ENCODE assay signal across 14 cellular contexts in genomic region chr10:13351340-13351915, GRCh38. TPM values are rescaled to one million over a fixed set of nuclear protein-coding genes. Genes with fewer than 3 reads are reported as not detected.
DNase-seq lines count a peak whose midpoint lies in the region; ATAC-seq, FAIRE-seq and TF ChIP-seq lines count a peak whose summit lies in the region.
"Had no signal": no experiment of that assay in that cellular context is flagged by ENCODE, and none has a peak within 500 bp of the region (broad histone marks: within the 10 kb centered on the region; RNA-seq: fewer than 3 reads in every experiment).

No MANE protein-coding gene starts in this region.

- TF ChIP-seq CTCF in H1 (IDR thresholded peaks at IDR 0.05; ENCODE audit: control extremely low read depth in 1 of 3, insufficient read depth in 1 of 3, low read depth in 1 of 3, low read length in 3 of 3): no peak
- no peak for TF ChIP-seq CTCF in omental fat pad (IDR thresholded peaks at IDR 0.05)

- peaks cover 13% of the 10 kb centered on the region for H3K27me3 Mint-ChIP-seq in T-helper 17 cell

- peaks cover 29% of the 10 kb centered on the region for H3K4me1 Mint-ChIP-seq in T-helper 17 cell

- H2BK5ac ChIP-seq in H1 (ENCODE audit: low read depth, low read length): peak overlapping the region; percentile 94

- DNase-seq in stimulated activated CD4-positive, alpha-beta T cell treated with anti-CD3 and anti-CD28 coated beads, Interleukin-4, amount 100 ng/mL, for 24 hours: peak; percentile 12
- no peak for DNase-seq in stimulated activated CD4-positive, alpha-beta T cell treated with anti-CD3 and anti-CD28 coated beads, Interleukin-2, amount 100 ng/mL, for 48 hours
- DNase-seq in activated CD4-positive, alpha-beta T cell treated with anti-CD3 and anti-CD28 coated beads for 48 hours: peak; percentile 41
- DNase-seq in H1 (ENCODE audit: low read depth in 1 of 2, low spot score in 2 of 2) (peak; percentile 70 to 82), T-helper 17 cell (no peak), omental fat pad (ENCODE audit: low spot score) (no peak), T1000 (lab: John Stamatoyannopoulos, UW) (no peak)
- DNase-seq: AML-193, NCI-H187, PC-3, thyroid gland had no signal

- peak overlapping the region; percentile 92 for H2AK5ac ChIP-seq in H1 (ENCODE audit: low read depth, low read length)

- H2BK12ac ChIP-seq in H1 (ENCODE audit: low read depth, low read length): peak overlapping the region; percentile 99

- H4K20me1 ChIP-seq in H1 (replicated peaks in 1 of 2; ENCODE audit: control insufficient read depth in 1 of 2, insufficient read depth in 2 of 2, low read length in 2 of 2): no peaks in the 10 kb centered on the region

- peak overlapping the region; percentile 69 for H4K5ac ChIP-seq in H1 (ENCODE audit: insufficient read length, low read depth, low read length)

- peak overlapping the region; percentile 78; the same call in 1 of the 2 replicates for H2BK15ac ChIP-seq in H1 (ENCODE audit: low read length)

- H3K9me3 ChIP-seq in H1 (ENCODE audit: insufficient read depth in 2 of 2, low read depth in 1 of 2, low read length in 1 of 2): no peaks in the 10 kb centered on the region
- no peaks in the 10 kb centered on the region for H3K9me3 ChIP-seq in T-helper 17 cell (ENCODE audit: control insufficient read depth, low read length, poor library complexity, severe bottlenecking)
- H3K9me3 ChIP-seq: prostate gland, thyroid gland had no signal

- ATAC-seq in GM21367 (IDR thresholded peaks at IDR 0.05; ENCODE audit: unreplicated experiment): no peak
- ATAC-seq in T-helper 17 cell: no peak
- no peak for ATAC-seq in omental fat pad (ENCODE audit: low FRiP score)
- ATAC-seq: PC-3 had no signal

- peaks cover 16% of the 10 kb centered on the region for H3K23me2 ChIP-seq in H1 (ENCODE audit: low read depth, low read length)

- no peak overlapping the region for H2AFZ ChIP-seq in H1 (ENCODE audit: low read length)

- H3K4me3 Mint-ChIP-seq in T-helper 17 cell: no peak overlapping the region

- peak overlapping the region; percentile 97 to 99 for H3K4me2 ChIP-seq in H1 (ENCODE audit: insufficient read depth in 1 of 2, low read depth in 2 of 2, low read length in 2 of 2)

- no peak overlapping the region for H3K23ac ChIP-seq in H1 (ENCODE audit: insufficient read length)

- H3K27ac ChIP-seq in H1 (ENCODE audit: low read depth, low read length): peak overlapping the region; percentile 96
- H3K27ac ChIP-seq: epithelial cell of prostate, prostate gland, thyroid gland had no signal

- H3K56ac ChIP-seq in H1 (replicated peaks; ENCODE audit: insufficient read length, low read depth, low read length): peak overlapping the region; percentile 43

- no peaks in the 10 kb centered on the region for H3K79me1 ChIP-seq in H1 (ENCODE audit: low read depth, low read length)

- CTCF ChIA-PET in H1 (lab: Charles Lee; ENCODE audit: partially characterized antibody): interaction anchor here (0.6 to 5.0 kb wide), 12 partner anchors 10 to 423 kb away, joined by 3 to 26 read pairs (median 7); no protein-coding TSS in a partner anchor

- H4K8ac ChIP-seq in H1 (ENCODE audit: extremely low read depth, insufficient read depth, low read length): 0 out of 2 replicates have a peak overlapping the region, but pooled peaks have one; percentile 69

- H3K79me2 ChIP-seq in H1 (ENCODE audit: control insufficient read depth in 1 of 2, insufficient read depth in 2 of 2, low read length in 2 of 2): peaks cover under 1 to 7% of the 10 kb centered on the region in 2 experiments

- H3K36me3 Mint-ChIP-seq in T-helper 17 cell (ENCODE audit: low read depth): no peaks in the 10 kb centered on the region

- peak overlapping the region; percentile 2 to 76 (median 22); a peak in 5 of 8 replicates for H3K4me3 ChIP-seq in H1 (ENCODE audit: extremely low read depth in 1 of 4, insufficient read depth in 2 of 4, low read depth in 3 of 4, low read length in 4 of 4)
- H3K4me3 ChIP-seq: prostate gland, thyroid gland had no signal

- no peaks in the 10 kb centered on the region for H3K27me3 ChIP-seq in H1 (replicated peaks in 1 of 4; ENCODE audit: control insufficient read depth in 3 of 4, extremely low read depth in 1 of 4, insufficient read depth in 3 of 4, low read length in 3 of 4)
- H3K27me3 ChIP-seq: thyroid gland had no signal

- POLR2A ChIA-PET in H1 (lab: Charles Lee; ENCODE audit: partially characterized antibody): interaction anchor here (0.7 to 7.2 kb wide), 23 partner anchors 9 to 186 kb away, joined by 3 to 92 read pairs (median 9); partner anchors contain the start of gene PHYH

- peak overlapping the region; percentile 80 for H3K4ac ChIP-seq in H1 (replicated peaks; ENCODE audit: insufficient read length, low read depth, low read length)

- peaks cover 14 to 33% (median 21%) of the 10 kb centered on the region in 4 experiments for H3K4me1 ChIP-seq in H1 (replicated peaks in 1 of 4; ENCODE audit: control insufficient read depth in 3 of 4, insufficient read depth in 4 of 4, low read length in 3 of 4)
- H3K4me1 ChIP-seq: prostate gland had no signal

- peak; percentile 7; a peak in 1 of 4 replicates for TF ChIP-seq RAD21 in H1 (IDR thresholded peaks at IDR 0.05 in 1 of 2, conservative IDR thresholded peaks at IDR 0.05 in 1 of 2; ENCODE audit: low read depth in 2 of 2, low read length in 2 of 2)

- peak; percentile 88 for FAIRE-seq in H1 (lab: Jason Lieb, UNC)

- H3K14ac ChIP-seq in H1 (ENCODE audit: insufficient read length): no peak overlapping the region

- peak; percentile 62 to 88 for TF ChIP-seq POLR2A in H1 (IDR thresholded peaks at IDR 0.05; ENCODE audit: control extremely low read depth in 1 of 2, low read depth in 2 of 2, low read length in 2 of 2)

- H3K18ac ChIP-seq in H1 (ENCODE audit: extremely low read depth, low read length): peak overlapping the region; percentile 97

- H3K27ac Mint-ChIP-seq in T-helper 17 cell: no peak overlapping the region

- peak overlapping the region in 2 of 4 experiments; percentile 21 to 52; a peak in 5 of 7 replicates for H3K9ac ChIP-seq in H1 (replicated peaks in 1 of 4; ENCODE audit: extremely low read depth in 1 of 4, low read depth in 3 of 4, low read length in 3 of 4)

- peak overlapping the region; percentile 99 for H2BK120ac ChIP-seq in H1 (replicated peaks; ENCODE audit: low read depth, low read length)

- 4% methylated on average over 11 of the region's 11 CpGs; no CpG with 5 or more reads in 1 of the 2 experiments for WGBS in H1 (ENCODE audit: extremely low coverage in 1 of 2, insufficient coverage in 1 of 2, insufficient read length in 1 of 2, insufficient replicate concordance in 2 of 2, low coverage in 1 of 2, low lambda C conversion rate in 2 of 2, missing lambda C conversion rate in 1 of 2), 2 experiments

- no peaks in the 10 kb centered on the region for H3K36me3 ChIP-seq in H1 (ENCODE audit: control insufficient read depth in 2 of 4, insufficient read depth in 4 of 4, low read length in 3 of 4)
- H3K36me3 ChIP-seq: prostate gland, thyroid gland had no signal

- TF ChIP-seq EP300 in H1 (IDR thresholded peaks at IDR 0.05; ENCODE audit: borderline replicate concordance in 1 of 2, low read depth in 2 of 2, low read length in 2 of 2): peak in 1 of 2 experiments; percentile 32; a peak in 1 of 3 replicates

- H4K91ac ChIP-seq in H1 (replicated peaks; ENCODE audit: insufficient read length, low read length): peak overlapping the region; percentile 93

- H2BK20ac ChIP-seq in H1 (ENCODE audit: low read length): peak overlapping the region; percentile 96; the same call in 1 of the 2 replicates

TF ChIP-seq in H1, 55 proteins besides CTCF, POLR2A, EP300 and RAD21 (continues in another document):
- TF ChIP-seq TAF1 (IDR thresholded peaks at IDR 0.05; ENCODE audit: low read depth, low read length) (peak; percentile 76), MAX (IDR thresholded peaks at IDR 0.05) (peak; percentile 39; the same call in 1 of the 2 replicates), PHF8 (conservative IDR thresholded peaks at IDR 0.05; ENCODE audit: low read depth, low read length) (no peak), HDAC2 (IDR thresholded peaks at IDR 0.05; ENCODE audit: borderline replicate concordance in 1 of 2, low read depth in 2 of 2, low read length in 2 of 2) (peak; percentile 91 to 97; a peak in 3 of 4 replicates), USF2 (IDR thresholded peaks at IDR 0.05; ENCODE audit: low read length) (no peak), GTF2F1 (IDR thresholded peaks at IDR 0.05; ENCODE audit: borderline replicate concordance, low read depth, low read length) (no peak)

RNA-seq across cellular contexts. Expression of gene SEPHS1, which starts 3.3 kb away (rescaled TPM):
- total RNA-seq in H1 (2021; fragmentation: NEBNext Ultra II Directional; extraction: Animal tissue kit (Norgen Biotek cat#: 25700)): 633 and 683 TPM in 2 replicates
- 226 and 270 TPM in 2 replicates for polyA plus RNA-seq in H1 (2011; rRNA removed)
- polyA plus RNA-seq in H1 (2011; cell fraction: cytosol; rRNA removed): 306 TPM
- polyA plus RNA-seq in H1 (2011; cell fraction: nucleus; rRNA removed): 172 TPM
- polyA plus RNA-seq in H1 (2012, experiment 1 of 2): 405 to 543 TPM (median 471 TPM) in 4 replicates
- 233 TPM for polyA plus RNA-seq in H1 (2012, experiment 2 of 2)
- polyA plus RNA-seq in H1 (2013, experiment 1 of 2): 405 TPM
- polyA plus RNA-seq in H1 (2013, experiment 2 of 2): 460 TPM
- polyA minus RNA-seq in H1 (2011; rRNA and poly(A)+ RNA removed): 647 and 831 TPM in 2 replicates
- 256 TPM for polyA minus RNA-seq in H1 (2011; cell fraction: cytosol; rRNA and poly(A)+ RNA removed)
- polyA minus RNA-seq in H1 (2011; cell fraction: nucleus; rRNA and poly(A)+ RNA removed): 193 TPM
- total RNA-seq in T-helper 17 cell: 10 to 100 TPM; 18.9 to 20.2 TPM
- 10 to 100 TPM; 28.9 to 41.3 (median 37.9) TPM for total RNA-seq in omental fat pad

RNA-seq across cellular contexts. Expression of gene PHYH, which starts 51.6 kb away (rescaled TPM):
- 22.7 and 23.2 TPM in 2 replicates for total RNA-seq in H1 (2021; fragmentation: NEBNext Ultra II Directional; extraction: Animal tissue kit (Norgen Biotek cat#: 25700))
- 22.0 and 22.9 TPM in 2 replicates for polyA plus RNA-seq in H1 (2011; rRNA removed)
- 21.8 TPM for polyA plus RNA-seq in H1 (2011; cell fraction: cytosol; rRNA removed)
- 18.3 TPM for polyA plus RNA-seq in H1 (2011; cell fraction: nucleus; rRNA removed)
- 21.9 to 27.0 TPM (median 24.9 TPM) in 4 replicates for polyA plus RNA-seq in H1 (2012, experiment 1 of 2)
- polyA plus RNA-seq in H1 (2012, experiment 2 of 2): 4.4 TPM
- 25.6 TPM for polyA plus RNA-seq in H1 (2013, experiment 1 of 2)
- 26.3 TPM for polyA plus RNA-seq in H1 (2013, experiment 2 of 2)
- polyA minus RNA-seq in H1 (2011; rRNA and poly(A)+ RNA removed): 10.4 and 10.5 TPM in 2 replicates
- 5.9 TPM for polyA minus RNA-seq in H1 (2011; cell fraction: cytosol; rRNA and poly(A)+ RNA removed)
- 9.7 TPM for polyA minus RNA-seq in H1 (2011; cell fraction: nucleus; rRNA and poly(A)+ RNA removed)
- total RNA-seq in T-helper 17 cell (10 to 100 TPM; 10.9 to 14.6 TPM), omental fat pad (10 to 100 TPM; 21.9 to 54.1 (median 35.9) TPM)

Comparison
In these comparisons a context has a peak if more than half of its experiments do, and no peak if none do; other contexts are left out.
1. DNase-seq: peak in stimulated activated CD4-positive, alpha-beta T cell treated with anti-CD3 and anti-CD28 coated beads, Interleukin-4, amount 100 ng/mL, for 24 hours (single experiment), activated CD4-positive, alpha-beta T cell treated with anti-CD3 and anti-CD28 coated beads for 48 hours (single experiment) and H1 (2 of 2); none in stimulated activated CD4-positive, alpha-beta T cell treated with anti-CD3 and anti-CD28 coated beads, Interleukin-2, amount 100 ng/mL, for 48 hours (0 of 2), T-helper 17 cell (0 of 3), omental fat pad (single experiment) and T1000 (single experiment).
2. RNA of gene SEPHS1, which starts 3.3 kb away (total RNA-seq): 633 to 683 TPM in H1; 28.9 to 41.3 TPM in omental fat pad and 18.9 to 20.2 TPM in T-helper 17 cell; every median in the first group is over 10 times any median in the second.